ENCODE assay signal across 1 cellular context in the genomic region with DNA sequence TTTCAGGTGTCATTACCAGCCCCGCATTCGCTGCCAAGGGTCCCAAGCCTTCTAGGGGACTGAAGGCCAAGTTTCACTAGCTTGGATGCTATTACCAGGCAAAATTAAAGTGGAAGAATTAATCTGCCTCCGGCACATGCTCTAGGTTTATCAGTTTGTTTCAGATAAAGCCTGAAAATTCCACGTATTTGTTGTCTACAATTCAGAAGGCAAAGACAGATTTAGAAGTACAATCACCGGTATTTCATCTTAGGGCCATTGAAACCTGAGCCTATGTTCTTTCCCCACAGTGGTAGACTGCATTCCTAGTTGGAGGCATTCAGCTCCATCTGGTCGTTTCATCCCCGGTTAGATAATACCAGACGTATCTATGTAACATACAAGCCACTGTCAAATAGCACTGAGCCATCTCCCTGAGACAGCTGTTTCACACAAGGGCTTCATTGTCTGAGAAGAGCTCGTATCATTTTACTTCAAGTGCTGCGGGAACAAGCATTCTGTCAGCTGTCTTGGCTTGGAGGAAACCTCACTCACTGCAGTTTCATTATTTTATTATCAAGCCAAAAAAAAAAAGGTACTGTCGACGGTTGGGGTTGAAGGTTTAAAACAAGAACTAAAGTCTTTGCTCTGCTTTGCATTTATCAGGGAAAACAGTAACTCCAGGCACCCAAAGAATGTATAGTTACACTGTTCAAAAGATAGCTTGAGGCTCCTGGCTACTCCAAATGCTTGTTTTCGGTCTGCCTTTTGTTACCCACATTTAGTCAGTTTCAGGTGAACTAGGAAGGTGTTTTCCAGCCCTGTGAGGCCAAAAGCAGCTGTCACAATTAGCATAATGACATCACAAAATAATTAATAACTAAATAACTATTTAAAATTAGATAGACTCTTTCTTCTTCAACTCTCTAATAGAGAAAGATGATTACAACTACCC.
TF ChIP-seq lines count a peak whose summit lies in the region.

No MANE protein-coding gene starts in this region.

TF ChIP-seq in K562, 482 proteins besides CTCF, POLR2A, EP300 and RAD21 (continued from another document and continues in another):
- TF ChIP-seq, protein P1, sequence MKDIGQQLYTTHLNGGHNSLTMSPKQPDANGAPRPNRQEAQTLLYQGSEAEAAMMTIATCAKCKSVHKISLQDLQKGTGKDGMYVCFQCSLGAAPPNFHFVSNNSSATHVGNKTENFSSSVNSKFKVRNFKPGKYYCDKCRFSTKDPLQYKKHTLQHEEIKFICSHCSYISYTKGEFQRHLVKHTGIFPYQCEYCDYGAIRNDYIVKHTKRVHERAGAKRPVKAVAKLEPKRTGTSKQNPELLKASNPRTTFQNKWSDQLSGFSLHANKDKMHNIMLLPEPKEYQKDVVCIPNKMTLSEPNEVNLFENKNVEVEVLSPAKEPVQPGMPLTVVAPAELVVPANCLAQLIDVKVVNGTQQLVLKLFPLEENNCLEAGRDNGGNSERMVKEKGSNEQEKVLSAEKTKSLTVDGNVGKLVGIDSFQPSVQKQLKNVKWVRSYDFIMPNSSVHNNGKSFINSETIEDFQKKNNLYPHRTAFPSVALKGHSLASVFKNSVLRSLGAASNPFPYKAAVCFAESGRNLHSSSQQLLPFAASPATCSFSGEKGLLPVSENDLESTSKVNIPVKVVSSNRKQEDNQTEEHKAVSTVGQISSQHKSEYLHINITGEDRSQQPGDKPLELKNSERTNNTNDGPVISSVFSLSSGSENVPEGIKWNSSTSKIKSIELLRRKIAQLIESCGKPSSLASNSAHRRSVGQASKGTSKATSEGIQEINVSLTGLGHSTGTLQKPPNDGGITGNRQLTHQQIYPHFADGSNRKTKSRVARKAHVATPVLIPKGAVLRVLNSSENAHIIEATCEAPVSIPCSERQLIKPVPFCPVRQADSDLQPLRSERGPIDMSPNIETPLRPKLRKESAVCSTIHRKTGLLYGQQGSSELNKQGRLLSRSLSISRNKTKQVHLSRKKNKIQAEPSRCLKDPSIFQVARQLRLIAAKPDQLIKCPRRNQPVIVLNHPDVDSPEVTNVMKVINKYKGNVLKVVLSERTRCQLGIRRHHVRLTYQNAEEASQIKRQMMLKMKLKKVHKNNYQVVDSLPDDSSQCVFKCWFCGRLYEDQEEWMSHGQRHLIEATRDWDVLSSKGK (CRISPR knock-in tag; IDR thresholded peaks at IDR 0.05) = no peak
- TF ChIP-seq LEF1 (IDR thresholded peaks at IDR 0.05) = peak; percentile 83
- TF ChIP-seq ZNF165 (CRISPR knock-in tag; IDR thresholded peaks at IDR 0.05; ENCODE audit: borderline replicate concordance) = no peak
- TF ChIP-seq SRSF3 (IDR thresholded peaks at IDR 0.05; ENCODE audit: insufficient read depth, low read length) = no peak
- TF ChIP-seq, protein P2, sequence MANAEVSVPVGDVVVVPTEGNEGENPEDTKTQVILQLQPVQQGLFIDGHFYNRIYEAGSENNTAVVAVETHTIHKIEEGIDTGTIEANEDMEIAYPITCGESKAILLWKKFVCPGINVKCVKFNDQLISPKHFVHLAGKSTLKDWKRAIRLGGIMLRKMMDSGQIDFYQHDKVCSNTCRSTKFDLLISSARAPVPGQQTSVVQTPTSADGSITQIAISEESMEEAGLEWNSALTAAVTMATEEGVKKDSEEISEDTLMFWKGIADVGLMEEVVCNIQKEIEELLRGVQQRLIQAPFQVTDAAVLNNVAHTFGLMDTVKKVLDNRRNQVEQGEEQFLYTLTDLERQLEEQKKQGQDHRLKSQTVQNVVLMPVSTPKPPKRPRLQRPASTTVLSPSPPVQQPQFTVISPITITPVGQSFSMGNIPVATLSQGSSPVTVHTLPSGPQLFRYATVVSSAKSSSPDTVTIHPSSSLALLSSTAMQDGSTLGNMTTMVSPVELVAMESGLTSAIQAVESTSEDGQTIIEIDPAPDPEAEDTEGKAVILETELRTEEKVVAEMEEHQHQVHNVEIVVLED (CRISPR knock-in tag; IDR thresholded peaks at IDR 0.05) = no peak
- TF ChIP-seq SMARCA4 (IDR thresholded peaks at IDR 0.05) = peak; percentile 85
- peak; percentile 91 for TF ChIP-seq CBFA2T2 (conservative IDR thresholded peaks at IDR 0.05)
- no peak for TF ChIP-seq RNF2 (IDR thresholded peaks at IDR 0.05)
- TF ChIP-seq, protein P3, sequence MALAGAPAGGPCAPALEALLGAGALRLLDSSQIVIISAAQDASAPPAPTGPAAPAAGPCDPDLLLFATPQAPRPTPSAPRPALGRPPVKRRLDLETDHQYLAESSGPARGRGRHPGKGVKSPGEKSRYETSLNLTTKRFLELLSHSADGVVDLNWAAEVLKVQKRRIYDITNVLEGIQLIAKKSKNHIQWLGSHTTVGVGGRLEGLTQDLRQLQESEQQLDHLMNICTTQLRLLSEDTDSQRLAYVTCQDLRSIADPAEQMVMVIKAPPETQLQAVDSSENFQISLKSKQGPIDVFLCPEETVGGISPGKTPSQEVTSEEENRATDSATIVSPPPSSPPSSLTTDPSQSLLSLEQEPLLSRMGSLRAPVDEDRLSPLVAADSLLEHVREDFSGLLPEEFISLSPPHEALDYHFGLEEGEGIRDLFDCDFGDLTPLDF (CRISPR knock-in tag; IDR thresholded peaks at IDR 0.05) = no peak
- TF ChIP-seq, protein P4, sequence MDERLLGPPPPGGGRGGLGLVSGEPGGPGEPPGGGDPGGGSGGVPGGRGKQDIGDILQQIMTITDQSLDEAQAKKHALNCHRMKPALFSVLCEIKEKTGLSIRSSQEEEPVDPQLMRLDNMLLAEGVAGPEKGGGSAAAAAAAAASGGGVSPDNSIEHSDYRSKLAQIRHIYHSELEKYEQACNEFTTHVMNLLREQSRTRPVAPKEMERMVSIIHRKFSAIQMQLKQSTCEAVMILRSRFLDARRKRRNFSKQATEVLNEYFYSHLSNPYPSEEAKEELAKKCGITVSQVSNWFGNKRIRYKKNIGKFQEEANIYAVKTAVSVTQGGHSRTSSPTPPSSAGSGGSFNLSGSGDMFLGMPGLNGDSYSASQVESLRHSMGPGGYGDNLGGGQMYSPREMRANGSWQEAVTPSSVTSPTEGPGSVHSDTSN (CRISPR knock-in tag; IDR thresholded peaks at IDR 0.05; ENCODE audit: low read depth) = no peak
- TF ChIP-seq, protein P4 (tag; conservative IDR thresholded peaks at IDR 0.05; ENCODE audit: low read depth) = peak; percentile 29
- TF ChIP-seq, protein P5, sequence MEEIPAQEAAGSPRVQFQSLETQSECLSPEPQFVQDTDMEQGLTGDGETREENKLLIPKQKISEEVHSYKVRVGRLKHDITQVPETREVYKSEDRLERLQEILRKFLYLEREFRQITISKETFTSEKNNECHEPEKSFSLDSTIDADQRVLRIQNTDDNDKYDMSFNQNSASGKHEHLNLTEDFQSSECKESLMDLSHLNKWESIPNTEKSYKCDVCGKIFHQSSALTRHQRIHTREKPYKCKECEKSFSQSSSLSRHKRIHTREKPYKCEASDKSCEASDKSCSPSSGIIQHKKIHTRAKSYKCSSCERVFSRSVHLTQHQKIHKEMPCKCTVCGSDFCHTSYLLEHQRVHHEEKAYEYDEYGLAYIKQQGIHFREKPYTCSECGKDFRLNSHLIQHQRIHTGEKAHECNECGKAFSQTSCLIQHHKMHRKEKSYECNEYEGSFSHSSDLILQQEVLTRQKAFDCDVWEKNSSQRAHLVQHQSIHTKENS (CRISPR knock-in tag; IDR thresholded peaks at IDR 0.05) = no peak
- TF ChIP-seq HDAC1 (IDR thresholded peaks at IDR 0.05) = peak in 1 of 2 experiments; percentile 83; a peak in 2 of 4 replicates
- TF ChIP-seq NRF1 (conservative IDR thresholded peaks at IDR 0.05 in 1 of 2, IDR thresholded peaks at IDR 0.05 in 1 of 2) = peak; percentile 31 to 33; a peak in 3 of 4 replicates
- TF ChIP-seq DACH1 (IDR thresholded peaks at IDR 0.05; ENCODE audit: partially characterized antibody) = peak; percentile 85
- TF ChIP-seq, protein P6, sequence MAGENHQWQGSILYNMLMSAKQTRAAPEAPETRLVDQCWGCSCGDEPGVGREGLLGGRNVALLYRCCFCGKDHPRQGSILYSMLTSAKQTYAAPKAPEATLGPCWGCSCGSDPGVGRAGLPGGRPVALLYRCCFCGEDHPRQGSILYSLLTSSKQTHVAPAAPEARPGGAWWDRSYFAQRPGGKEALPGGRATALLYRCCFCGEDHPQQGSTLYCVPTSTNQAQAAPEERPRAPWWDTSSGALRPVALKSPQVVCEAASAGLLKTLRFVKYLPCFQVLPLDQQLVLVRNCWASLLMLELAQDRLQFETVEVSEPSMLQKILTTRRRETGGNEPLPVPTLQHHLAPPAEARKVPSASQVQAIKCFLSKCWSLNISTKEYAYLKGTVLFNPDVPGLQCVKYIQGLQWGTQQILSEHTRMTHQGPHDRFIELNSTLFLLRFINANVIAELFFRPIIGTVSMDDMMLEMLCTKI (IDR thresholded peaks at IDR 0.05; ENCODE audit: partially characterized antibody) = no peak
- TF ChIP-seq XRCC5 (IDR thresholded peaks at IDR 0.05; ENCODE audit: low read depth, low read length) = no peak
- no peak for TF ChIP-seq HLTF (IDR thresholded peaks at IDR 0.05)
- TF ChIP-seq, protein P7, sequence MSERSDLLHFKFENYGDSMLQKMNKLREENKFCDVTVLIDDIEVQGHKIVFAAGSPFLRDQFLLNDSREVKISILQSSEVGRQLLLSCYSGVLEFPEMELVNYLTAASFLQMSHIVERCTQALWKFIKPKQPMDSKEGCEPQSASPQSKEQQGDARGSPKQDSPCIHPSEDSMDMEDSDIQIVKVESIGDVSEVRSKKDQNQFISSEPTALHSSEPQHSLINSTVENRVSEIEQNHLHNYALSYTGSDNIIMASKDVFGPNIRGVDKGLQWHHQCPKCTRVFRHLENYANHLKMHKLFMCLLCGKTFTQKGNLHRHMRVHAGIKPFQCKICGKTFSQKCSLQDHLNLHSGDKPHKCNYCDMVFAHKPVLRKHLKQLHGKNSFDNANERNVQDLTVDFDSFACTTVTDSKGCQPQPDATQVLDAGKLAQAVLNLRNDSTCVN (CRISPR knock-in tag; IDR thresholded peaks at IDR 0.05) = no peak
- TF ChIP-seq, protein P8, sequence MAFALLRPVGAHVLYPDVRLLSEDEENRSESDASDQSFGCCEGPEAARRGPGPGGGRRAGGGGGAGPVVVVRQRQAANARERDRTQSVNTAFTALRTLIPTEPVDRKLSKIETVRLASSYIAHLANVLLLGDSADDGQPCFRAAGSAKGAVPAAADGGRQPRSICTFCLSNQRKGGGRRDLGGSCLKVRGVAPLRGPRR (CRISPR knock-in tag; IDR thresholded peaks at IDR 0.05) = no peak
- TF ChIP-seq FOXK1 (CRISPR knock-in tag; IDR thresholded peaks at IDR 0.05; ENCODE audit: borderline replicate concordance) = no peak
- TF ChIP-seq RBBP5 (IDR thresholded peaks at IDR 0.05; ENCODE audit: borderline replicate concordance, insufficient read depth, low read length, poor library complexity, severe bottlenecking) = no peak
- TF ChIP-seq, protein P9, sequence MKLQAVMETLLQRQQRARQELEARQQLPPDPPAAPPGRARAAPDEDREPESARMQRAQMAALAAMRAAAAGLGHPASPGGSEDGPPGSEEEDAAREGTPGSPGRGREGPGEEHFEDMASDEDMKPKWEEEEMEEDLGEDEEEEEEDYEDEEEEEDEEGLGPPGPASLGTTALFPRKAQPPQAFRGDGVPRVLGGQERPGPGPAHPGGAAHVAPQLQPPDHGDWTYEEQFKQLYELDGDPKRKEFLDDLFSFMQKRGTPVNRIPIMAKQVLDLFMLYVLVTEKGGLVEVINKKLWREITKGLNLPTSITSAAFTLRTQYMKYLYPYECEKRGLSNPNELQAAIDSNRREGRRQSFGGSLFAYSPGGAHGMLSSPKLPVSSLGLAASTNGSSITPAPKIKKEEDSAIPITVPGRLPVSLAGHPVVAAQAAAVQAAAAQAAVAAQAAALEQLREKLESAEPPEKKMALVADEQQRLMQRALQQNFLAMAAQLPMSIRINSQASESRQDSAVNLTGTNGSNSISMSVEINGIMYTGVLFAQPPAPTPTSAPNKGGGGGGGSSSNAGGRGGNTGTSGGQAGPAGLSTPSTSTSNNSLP (IDR thresholded peaks at IDR 0.05; ENCODE audit: borderline replicate concordance, low read depth, low read length) = no peak
- TF ChIP-seq, protein P10, sequence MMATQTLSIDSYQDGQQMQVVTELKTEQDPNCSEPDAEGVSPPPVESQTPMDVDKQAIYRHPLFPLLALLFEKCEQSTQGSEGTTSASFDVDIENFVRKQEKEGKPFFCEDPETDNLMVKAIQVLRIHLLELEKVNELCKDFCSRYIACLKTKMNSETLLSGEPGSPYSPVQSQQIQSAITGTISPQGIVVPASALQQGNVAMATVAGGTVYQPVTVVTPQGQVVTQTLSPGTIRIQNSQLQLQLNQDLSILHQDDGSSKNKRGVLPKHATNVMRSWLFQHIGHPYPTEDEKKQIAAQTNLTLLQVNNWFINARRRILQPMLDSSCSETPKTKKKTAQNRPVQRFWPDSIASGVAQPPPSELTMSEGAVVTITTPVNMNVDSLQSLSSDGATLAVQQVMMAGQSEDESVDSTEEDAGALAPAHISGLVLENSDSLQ (IDR thresholded peaks at IDR 0.05) = peak; percentile 60
- TF ChIP-seq MCM2 (IDR thresholded peaks at IDR 0.05; ENCODE audit: low read depth) = no peak
- TF ChIP-seq, protein P11, sequence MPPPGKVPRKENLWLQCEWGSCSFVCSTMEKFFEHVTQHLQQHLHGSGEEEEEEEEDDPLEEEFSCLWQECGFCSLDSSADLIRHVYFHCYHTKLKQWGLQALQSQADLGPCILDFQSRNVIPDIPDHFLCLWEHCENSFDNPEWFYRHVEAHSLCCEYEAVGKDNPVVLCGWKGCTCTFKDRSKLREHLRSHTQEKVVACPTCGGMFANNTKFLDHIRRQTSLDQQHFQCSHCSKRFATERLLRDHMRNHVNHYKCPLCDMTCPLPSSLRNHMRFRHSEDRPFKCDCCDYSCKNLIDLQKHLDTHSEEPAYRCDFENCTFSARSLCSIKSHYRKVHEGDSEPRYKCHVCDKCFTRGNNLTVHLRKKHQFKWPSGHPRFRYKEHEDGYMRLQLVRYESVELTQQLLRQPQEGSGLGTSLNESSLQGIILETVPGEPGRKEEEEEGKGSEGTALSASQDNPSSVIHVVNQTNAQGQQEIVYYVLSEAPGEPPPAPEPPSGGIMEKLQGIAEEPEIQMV (tag; conservative IDR thresholded peaks at IDR 0.05; ENCODE audit: low read depth) = no peak
- TF ChIP-seq RBM34 (IDR thresholded peaks at IDR 0.05; ENCODE audit: borderline replicate concordance, insufficient read depth, low read length) = no peak
- no peak for TF ChIP-seq ZNF586 (CRISPR knock-in tag; conservative IDR thresholded peaks at IDR 0.05)
- TF ChIP-seq ZNF830 (CRISPR knock-in tag; IDR thresholded peaks at IDR 0.05) = no peak
- TF ChIP-seq HMG20A (CRISPR knock-in tag; conservative IDR thresholded peaks at IDR 0.05) = no peak
- no peak for TF ChIP-seq DIDO1 (tag; IDR thresholded peaks at IDR 0.05; ENCODE audit: low read depth)
- TF ChIP-seq ZKSCAN3 (CRISPR knock-in tag; IDR thresholded peaks at IDR 0.05) = no peak
- no peak for TF ChIP-seq POLR2B (IDR thresholded peaks at IDR 0.05; ENCODE audit: low read depth, partially characterized antibody)
- peak; percentile 78 for TF ChIP-seq MTA2 (IDR thresholded peaks at IDR 0.05; ENCODE audit: low read depth)
- no peak for TF ChIP-seq ZZZ3 (IDR thresholded peaks at IDR 0.05)
- TF ChIP-seq ZNF696 (CRISPR knock-in tag; conservative IDR thresholded peaks at IDR 0.05) = no peak
- no peak for TF ChIP-seq MTF1 (CRISPR knock-in tag; IDR thresholded peaks at IDR 0.05; ENCODE audit: borderline replicate concordance)
- no peak for TF ChIP-seq GABPB1 (CRISPR knock-in tag; IDR thresholded peaks at IDR 0.05)
